Comparison of ENCODE assay signal across 1 cellular context in genomic region chr7:22295402-22296264, GRCh38.
TF ChIP-seq lines count a peak whose summit lies in the region.

No MANE protein-coding gene starts in this region.

TF ChIP-seq in HEK293T, 16 proteins besides CTCF, POLR2A, EP300 and RAD21 (continued from another document):
- TF ChIP-seq CTBP1 (IDR thresholded peaks at IDR 0.05; ENCODE audit: borderline replicate concordance) (no peak), ARNT (IDR thresholded peaks at IDR 0.05) (no peak)
